2 cellular contexts compared by ENCODE assay signal in the genomic region with DNA sequence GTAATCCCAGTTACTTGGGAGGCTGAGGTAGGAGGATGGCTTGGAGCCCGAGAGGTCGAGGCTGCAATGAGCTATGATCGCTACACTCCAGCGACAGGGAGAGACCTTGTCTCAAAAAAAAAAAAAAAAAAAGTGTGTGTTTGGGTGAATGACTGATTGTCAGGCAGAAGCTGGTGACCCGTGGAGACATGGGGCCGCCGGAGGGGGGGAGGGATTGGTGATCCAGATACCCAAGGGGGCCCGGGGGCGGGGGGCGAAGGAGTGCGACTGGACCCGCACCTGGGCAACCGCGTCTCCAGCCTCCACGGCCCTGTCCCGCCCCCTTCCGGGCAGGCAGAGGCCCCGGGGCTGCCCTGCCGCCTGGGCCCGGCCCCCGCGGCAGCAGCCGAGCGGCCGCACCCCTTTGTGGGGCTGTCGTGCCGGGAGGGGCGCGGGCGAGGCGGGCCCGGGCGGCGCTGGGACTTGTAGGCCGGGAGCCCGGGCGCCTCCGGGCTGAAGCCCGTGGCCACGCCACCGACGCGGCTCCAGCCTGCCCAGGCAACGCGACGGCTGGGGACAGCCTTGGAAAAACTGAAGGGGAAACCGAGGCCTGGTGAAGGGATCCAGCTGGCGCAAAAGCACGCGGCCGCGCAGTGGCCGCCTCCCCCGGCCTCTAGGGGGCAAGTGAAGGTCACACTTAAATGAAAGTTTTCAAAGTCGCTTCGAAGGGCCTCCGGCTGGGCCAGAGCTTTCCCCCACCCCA.
TF ChIP-seq lines count a peak whose summit lies in the region.

No MANE protein-coding gene starts in this region.

TF ChIP-seq in SK-N-SH, 30 proteins besides CTCF, POLR2A, EP300 and RAD21 (continued from another document):
- TF ChIP-seq, protein P1, sequence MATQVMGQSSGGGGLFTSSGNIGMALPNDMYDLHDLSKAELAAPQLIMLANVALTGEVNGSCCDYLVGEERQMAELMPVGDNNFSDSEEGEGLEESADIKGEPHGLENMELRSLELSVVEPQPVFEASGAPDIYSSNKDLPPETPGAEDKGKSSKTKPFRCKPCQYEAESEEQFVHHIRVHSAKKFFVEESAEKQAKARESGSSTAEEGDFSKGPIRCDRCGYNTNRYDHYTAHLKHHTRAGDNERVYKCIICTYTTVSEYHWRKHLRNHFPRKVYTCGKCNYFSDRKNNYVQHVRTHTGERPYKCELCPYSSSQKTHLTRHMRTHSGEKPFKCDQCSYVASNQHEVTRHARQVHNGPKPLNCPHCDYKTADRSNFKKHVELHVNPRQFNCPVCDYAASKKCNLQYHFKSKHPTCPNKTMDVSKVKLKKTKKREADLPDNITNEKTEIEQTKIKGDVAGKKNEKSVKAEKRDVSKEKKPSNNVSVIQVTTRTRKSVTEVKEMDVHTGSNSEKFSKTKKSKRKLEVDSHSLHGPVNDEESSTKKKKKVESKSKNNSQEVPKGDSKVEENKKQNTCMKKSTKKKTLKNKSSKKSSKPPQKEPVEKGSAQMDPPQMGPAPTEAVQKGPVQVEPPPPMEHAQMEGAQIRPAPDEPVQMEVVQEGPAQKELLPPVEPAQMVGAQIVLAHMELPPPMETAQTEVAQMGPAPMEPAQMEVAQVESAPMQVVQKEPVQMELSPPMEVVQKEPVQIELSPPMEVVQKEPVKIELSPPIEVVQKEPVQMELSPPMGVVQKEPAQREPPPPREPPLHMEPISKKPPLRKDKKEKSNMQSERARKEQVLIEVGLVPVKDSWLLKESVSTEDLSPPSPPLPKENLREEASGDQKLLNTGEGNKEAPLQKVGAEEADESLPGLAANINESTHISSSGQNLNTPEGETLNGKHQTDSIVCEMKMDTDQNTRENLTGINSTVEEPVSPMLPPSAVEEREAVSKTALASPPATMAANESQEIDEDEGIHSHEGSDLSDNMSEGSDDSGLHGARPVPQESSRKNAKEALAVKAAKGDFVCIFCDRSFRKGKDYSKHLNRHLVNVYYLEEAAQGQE (IDR thresholded peaks at IDR 0.05; ENCODE audit: low read depth, low read length) = no peak
- TF ChIP-seq MEF2A (IDR thresholded peaks at IDR 0.05; ENCODE audit: borderline replicate concordance, low read depth) (no peak), JUND (IDR thresholded peaks at IDR 0.05) (no peak), NRF1 (IDR thresholded peaks at IDR 0.05; ENCODE audit: low read depth, low read length) (no peak), FOXM1 (IDR thresholded peaks at IDR 0.05; ENCODE audit: low read depth) (no peak), GABPA (IDR thresholded peaks at IDR 0.05; ENCODE audit: low read depth) (no peak), TAF1 (IDR thresholded peaks at IDR 0.05; ENCODE audit: borderline replicate concordance, low read depth, low read length) (no peak), TEAD4 (IDR thresholded peaks at IDR 0.05; ENCODE audit: borderline replicate concordance, insufficient read depth) (no peak), CHD2 (IDR thresholded peaks at IDR 0.05; ENCODE audit: low read length, partially characterized antibody) (no peak)
- TF ChIP-seq, protein P2, sequence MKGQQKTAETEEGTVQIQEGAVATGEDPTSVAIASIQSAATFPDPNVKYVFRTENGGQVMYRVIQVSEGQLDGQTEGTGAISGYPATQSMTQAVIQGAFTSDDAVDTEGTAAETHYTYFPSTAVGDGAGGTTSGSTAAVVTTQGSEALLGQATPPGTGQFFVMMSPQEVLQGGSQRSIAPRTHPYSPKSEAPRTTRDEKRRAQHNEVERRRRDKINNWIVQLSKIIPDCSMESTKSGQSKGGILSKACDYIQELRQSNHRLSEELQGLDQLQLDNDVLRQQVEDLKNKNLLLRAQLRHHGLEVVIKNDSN (IDR thresholded peaks at IDR 0.05; ENCODE audit: borderline replicate concordance, low read depth) = no peak
- TF ChIP-seq, protein P3, sequence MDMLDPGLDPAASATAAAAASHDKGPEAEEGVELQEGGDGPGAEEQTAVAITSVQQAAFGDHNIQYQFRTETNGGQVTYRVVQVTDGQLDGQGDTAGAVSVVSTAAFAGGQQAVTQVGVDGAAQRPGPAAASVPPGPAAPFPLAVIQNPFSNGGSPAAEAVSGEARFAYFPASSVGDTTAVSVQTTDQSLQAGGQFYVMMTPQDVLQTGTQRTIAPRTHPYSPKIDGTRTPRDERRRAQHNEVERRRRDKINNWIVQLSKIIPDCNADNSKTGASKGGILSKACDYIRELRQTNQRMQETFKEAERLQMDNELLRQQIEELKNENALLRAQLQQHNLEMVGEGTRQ (IDR thresholded peaks at IDR 0.05; ENCODE audit: borderline replicate concordance, low read depth, low read length) = no peak

TF ChIP-seq in SK-N-SH treated with all-trans-retinoic acid at 6 μM for 48 hours, 23 proteins besides CTCF, POLR2A, EP300 and RAD21 (continued from another document):
- TF ChIP-seq, protein P4, sequence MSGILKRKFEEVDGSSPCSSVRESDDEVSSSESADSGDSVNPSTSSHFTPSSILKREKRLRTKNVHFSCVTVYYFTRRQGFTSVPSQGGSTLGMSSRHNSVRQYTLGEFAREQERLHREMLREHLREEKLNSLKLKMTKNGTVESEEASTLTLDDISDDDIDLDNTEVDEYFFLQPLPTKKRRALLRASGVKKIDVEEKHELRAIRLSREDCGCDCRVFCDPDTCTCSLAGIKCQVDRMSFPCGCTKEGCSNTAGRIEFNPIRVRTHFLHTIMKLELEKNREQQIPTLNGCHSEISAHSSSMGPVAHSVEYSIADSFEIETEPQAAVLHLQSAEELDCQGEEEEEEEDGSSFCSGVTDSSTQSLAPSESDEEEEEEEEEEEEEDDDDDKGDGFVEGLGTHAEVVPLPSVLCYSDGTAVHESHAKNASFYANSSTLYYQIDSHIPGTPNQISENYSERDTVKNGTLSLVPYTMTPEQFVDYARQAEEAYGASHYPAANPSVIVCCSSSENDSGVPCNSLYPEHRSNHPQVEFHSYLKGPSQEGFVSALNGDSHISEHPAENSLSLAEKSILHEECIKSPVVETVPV (CRISPR knock-in tag; IDR thresholded peaks at IDR 0.05) = no peak
- TF ChIP-seq, protein P5, sequence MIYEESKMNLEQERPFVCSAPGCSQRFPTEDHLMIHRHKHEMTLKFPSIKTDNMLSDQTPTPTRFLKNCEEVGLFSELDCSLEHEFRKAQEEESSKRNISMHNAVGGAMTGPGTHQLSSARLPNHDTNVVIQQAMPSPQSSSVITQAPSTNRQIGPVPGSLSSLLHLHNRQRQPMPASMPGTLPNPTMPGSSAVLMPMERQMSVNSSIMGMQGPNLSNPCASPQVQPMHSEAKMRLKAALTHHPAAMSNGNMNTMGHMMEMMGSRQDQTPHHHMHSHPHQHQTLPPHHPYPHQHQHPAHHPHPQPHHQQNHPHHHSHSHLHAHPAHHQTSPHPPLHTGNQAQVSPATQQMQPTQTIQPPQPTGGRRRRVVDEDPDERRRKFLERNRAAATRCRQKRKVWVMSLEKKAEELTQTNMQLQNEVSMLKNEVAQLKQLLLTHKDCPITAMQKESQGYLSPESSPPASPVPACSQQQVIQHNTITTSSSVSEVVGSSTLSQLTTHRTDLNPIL (CRISPR knock-in tag; IDR thresholded peaks at IDR 0.05; ENCODE audit: low read depth) = no peak
- TF ChIP-seq OSR1 (CRISPR knock-in tag; IDR thresholded peaks at IDR 0.05) (no peak), TCF4 (CRISPR knock-in tag; IDR thresholded peaks at IDR 0.05; ENCODE audit: borderline replicate concordance) (no peak), SNAI2 (CRISPR knock-in tag; IDR thresholded peaks at IDR 0.05) (no peak), ZFP30 (CRISPR knock-in tag; IDR thresholded peaks at IDR 0.05) (no peak), TOX (CRISPR knock-in tag; IDR thresholded peaks at IDR 0.05; ENCODE audit: borderline replicate concordance) (no peak), ARNTL (CRISPR knock-in tag; IDR thresholded peaks at IDR 0.05; ENCODE audit: borderline replicate concordance, low read depth) (no peak), RARB (CRISPR knock-in tag; IDR thresholded peaks at IDR 0.05) (no peak)
- TF ChIP-seq, protein P6, sequence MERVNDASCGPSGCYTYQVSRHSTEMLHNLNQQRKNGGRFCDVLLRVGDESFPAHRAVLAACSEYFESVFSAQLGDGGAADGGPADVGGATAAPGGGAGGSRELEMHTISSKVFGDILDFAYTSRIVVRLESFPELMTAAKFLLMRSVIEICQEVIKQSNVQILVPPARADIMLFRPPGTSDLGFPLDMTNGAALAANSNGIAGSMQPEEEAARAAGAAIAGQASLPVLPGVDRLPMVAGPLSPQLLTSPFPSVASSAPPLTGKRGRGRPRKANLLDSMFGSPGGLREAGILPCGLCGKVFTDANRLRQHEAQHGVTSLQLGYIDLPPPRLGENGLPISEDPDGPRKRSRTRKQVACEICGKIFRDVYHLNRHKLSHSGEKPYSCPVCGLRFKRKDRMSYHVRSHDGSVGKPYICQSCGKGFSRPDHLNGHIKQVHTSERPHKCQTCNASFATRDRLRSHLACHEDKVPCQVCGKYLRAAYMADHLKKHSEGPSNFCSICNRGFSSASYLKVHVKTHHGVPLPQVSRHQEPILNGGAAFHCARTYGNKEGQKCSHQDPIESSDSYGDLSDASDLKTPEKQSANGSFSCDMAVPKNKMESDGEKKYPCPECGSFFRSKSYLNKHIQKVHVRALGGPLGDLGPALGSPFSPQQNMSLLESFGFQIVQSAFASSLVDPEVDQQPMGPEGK (CRISPR knock-in tag; IDR thresholded peaks at IDR 0.05; ENCODE audit: borderline replicate concordance) = no peak
- TF ChIP-seq, protein P7, sequence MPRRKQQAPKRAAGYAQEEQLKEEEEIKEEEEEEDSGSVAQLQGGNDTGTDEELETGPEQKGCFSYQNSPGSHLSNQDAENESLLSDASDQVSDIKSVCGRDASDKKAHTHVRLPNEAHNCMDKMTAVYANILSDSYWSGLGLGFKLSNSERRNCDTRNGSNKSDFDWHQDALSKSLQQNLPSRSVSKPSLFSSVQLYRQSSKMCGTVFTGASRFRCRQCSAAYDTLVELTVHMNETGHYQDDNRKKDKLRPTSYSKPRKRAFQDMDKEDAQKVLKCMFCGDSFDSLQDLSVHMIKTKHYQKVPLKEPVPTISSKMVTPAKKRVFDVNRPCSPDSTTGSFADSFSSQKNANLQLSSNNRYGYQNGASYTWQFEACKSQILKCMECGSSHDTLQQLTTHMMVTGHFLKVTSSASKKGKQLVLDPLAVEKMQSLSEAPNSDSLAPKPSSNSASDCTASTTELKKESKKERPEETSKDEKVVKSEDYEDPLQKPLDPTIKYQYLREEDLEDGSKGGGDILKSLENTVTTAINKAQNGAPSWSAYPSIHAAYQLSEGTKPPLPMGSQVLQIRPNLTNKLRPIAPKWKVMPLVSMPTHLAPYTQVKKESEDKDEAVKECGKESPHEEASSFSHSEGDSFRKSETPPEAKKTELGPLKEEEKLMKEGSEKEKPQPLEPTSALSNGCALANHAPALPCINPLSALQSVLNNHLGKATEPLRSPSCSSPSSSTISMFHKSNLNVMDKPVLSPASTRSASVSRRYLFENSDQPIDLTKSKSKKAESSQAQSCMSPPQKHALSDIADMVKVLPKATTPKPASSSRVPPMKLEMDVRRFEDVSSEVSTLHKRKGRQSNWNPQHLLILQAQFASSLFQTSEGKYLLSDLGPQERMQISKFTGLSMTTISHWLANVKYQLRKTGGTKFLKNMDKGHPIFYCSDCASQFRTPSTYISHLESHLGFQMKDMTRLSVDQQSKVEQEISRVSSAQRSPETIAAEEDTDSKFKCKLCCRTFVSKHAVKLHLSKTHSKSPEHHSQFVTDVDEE (CRISPR knock-in tag; IDR thresholded peaks at IDR 0.05) = no peak
